ENCODE assay signal across 8 cellular contexts in the genomic region with DNA sequence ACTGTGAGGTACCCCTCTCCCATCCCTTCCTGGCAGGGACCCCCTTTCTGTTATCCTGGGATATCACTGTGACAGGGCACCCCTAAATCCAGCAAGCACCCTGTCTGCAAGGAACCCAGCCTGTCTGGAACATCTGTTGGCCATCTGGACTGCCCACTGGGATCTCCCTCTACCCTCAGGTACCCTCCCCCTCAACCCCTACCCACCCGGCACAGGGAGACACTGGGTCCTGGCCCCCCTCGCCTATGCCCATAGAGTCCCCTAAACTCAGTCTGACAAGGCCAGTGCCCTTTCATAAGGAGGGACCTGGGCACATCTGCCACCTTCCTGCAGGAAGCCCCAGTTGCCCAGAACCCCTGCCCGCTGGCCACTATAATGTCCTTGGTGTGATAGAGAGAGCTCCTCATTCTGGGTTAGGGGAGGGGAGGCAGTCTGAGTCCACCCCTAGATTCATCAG. TPM values are rescaled to one million over a fixed set of nuclear protein-coding genes. Genes with fewer than 3 reads are reported as not detected.
DNase-seq lines count a peak whose midpoint lies in the region; ATAC-seq, FAIRE-seq and TF ChIP-seq lines count a peak whose summit lies in the region.

No MANE protein-coding gene starts in this region.

- BruUV-seq in GM12878 (replicated peaks; lab: Mats Ljungman, UMichigan): no TSS peak

- H3K27me3 ChIP-seq in GM12878 (replicated peaks in 1 of 2; ENCODE audit: control insufficient read depth in 2 of 2, insufficient read depth in 2 of 2, low read length in 1 of 2) (no peaks in the 10 kb centered on the region), lung (ENCODE audit: control insufficient read depth, insufficient read depth) (no peaks in the 10 kb centered on the region), vagina (no peaks in the 10 kb centered on the region)

- no peaks in the 10 kb centered on the region for H3K9me3 Mint-ChIP-seq in stimulated activated naive CD8-positive, alpha-beta T cell treated with anti-CD3 and anti-CD28 coated beads, Interleukin-15, Interleukin-2, amounts not matched to agents 100 ng/mL and 50 ng/mL, for 24 hours

- H3K27ac ChIP-seq in GM12878 (ENCODE audit: control insufficient read depth, insufficient read depth) (peak overlapping the region; percentile 91), lung (ENCODE audit: low read depth in 1 of 2, low read length in 1 of 2) (peak overlapping the region in 1 of 2 donors; percentile 69), vagina (peak overlapping the region; percentile 34)

- H3K9me3 ChIP-seq in GM12878 (replicated peaks; ENCODE audit: control insufficient read depth, insufficient read depth, low read length): no peaks in the 10 kb centered on the region
- H3K9me3 ChIP-seq in lung (ENCODE audit: control insufficient read depth in 2 of 2, insufficient read depth in 1 of 2, low read length in 1 of 2): no peaks in the 10 kb centered on the region
- H3K9me3 ChIP-seq in vagina: no peaks in the 10 kb centered on the region

- SMC1A ChIA-PET in GM12878 (lab: Charles Lee; ENCODE audit: uncharacterized antibody, unreplicated experiment): interaction anchor here (1.0 to 1.2 kb wide), 4 partner anchors 24 to 70 kb away, joined by 3 to 4 read pairs (median 4); no protein-coding TSS in a partner anchor

- TF ChIP-seq CTCF in GM12878 (IDR thresholded peaks at IDR 0.05 in 2 of 3, conservative IDR thresholded peaks at IDR 0.05 in 1 of 3; ENCODE audit: control insufficient read depth in 2 of 3, extremely low read depth in 1 of 3, insufficient read depth in 1 of 3, low read depth in 3 of 3, low read length in 3 of 3): no peak
- TF ChIP-seq CTCF in lung (IDR thresholded peaks at IDR 0.05; ENCODE audit: control extremely low read depth, extremely low read depth): no peak
- no peak for TF ChIP-seq CTCF in vagina (IDR thresholded peaks at IDR 0.05)

- peak overlapping the region; percentile 96 for H3K4me2 ChIP-seq in GM12878 (ENCODE audit: control insufficient read depth, insufficient read depth)

- H3K4me3 Mint-ChIP-seq in stimulated activated naive CD8-positive, alpha-beta T cell treated with anti-CD3 and anti-CD28 coated beads, Interleukin-15, Interleukin-2, amounts not matched to agents 100 ng/mL and 50 ng/mL, for 24 hours: peak overlapping the region; percentile 88

- H3K79me2 ChIP-seq in GM12878 (ENCODE audit: control insufficient read depth, insufficient read depth, low read length): peaks cover 39% of the 10 kb centered on the region

- in situ Hi-C loops in GM12878 (cut with MboI): no loop called here

- RAD21 ChIA-PET in GM12878 (lab: Charles Lee; ENCODE audit: unreplicated experiment): interaction anchor here (0.8 to 1.6 kb wide), 3 partner anchors 15 to 65 kb away, joined by 4 to 16 read pairs (median 6); no protein-coding TSS in a partner anchor

- H3K9ac ChIP-seq in GM12878 (ENCODE audit: control insufficient read depth, insufficient read depth, low read length): peak overlapping the region; percentile 89

- 17% methylated on average over 3 of the region's 3 CpGs for WGBS in GM12878 (ENCODE audit: insufficient coverage, insufficient replicate concordance, low lambda C conversion rate, missing lambda C conversion rate)
- 75 to 78% methylated on average over 3 of the region's 3 CpGs for WGBS in lung, 2 donors

- no peaks in the 10 kb centered on the region for H4K20me1 ChIP-seq in GM12878 (ENCODE audit: control insufficient read depth, insufficient read depth)

- peaks cover 45% of the 10 kb centered on the region for H3K4me1 Mint-ChIP-seq in stimulated activated naive CD8-positive, alpha-beta T cell treated with anti-CD3 and anti-CD28 coated beads, Interleukin-15, Interleukin-2, amounts not matched to agents 100 ng/mL and 50 ng/mL, for 24 hours (ENCODE audit: low read depth)

- intact Hi-C loops in GM12878 (cut with micrococcal nuclease; ENCODE audit: unreplicated experiment) (loop anchor here (2.0 to 5.0 kb wide), 2 partner anchors 44 to 187 kb away; a partner anchor contains a TSS), vagina (cut with DNase I) (no loop called here)

- CTCF ChIA-PET in GM12878 (lab: Yijun Ruan, JAX): interaction anchor here (0.6 to 2.0 kb wide), 13 partner anchors 14 to 653 kb away, joined by 3 to 22 read pairs (median 4); a partner anchor contains a TSS

- POLR2A ChIA-PET in GM12878 (lab: Charles Lee): interaction anchor here (0.6 to 1.9 kb wide), 9 partner anchors 22 to 66 kb away, joined by 3 to 14 read pairs (median 3); a partner anchor contains a TSS

- H3K4me1 ChIP-seq in GM12878 (ENCODE audit: control insufficient read depth, insufficient read depth, low read length) (peaks cover 23% of the 10 kb centered on the region), lung (ENCODE audit: control insufficient read depth in 2 of 2, insufficient read depth in 2 of 2, low read length in 2 of 2) (peaks cover 2 to 16% of the 10 kb centered on the region in 2 donors), vagina (peaks cover 53% of the 10 kb centered on the region)

- no peak for DNase-seq in stimulated activated naive CD8-positive, alpha-beta T cell treated with anti-CD3 and anti-CD28 coated beads, Interleukin-15, Interleukin-2, amounts not matched to agents 100 U/mL and 50 U/mL, for 24 hours
- DNase-seq in GM12878 (ENCODE audit: low read depth, low spot score) (no peak), lung (ENCODE audit: low spot score) (no peak), vagina (ENCODE audit: extremely low spot score in 2 of 2) (no peak), KG1 (lab: John Stamatoyannopoulos, UW) (no peak), Ammon's horn (ENCODE audit: low spot score) (no peak)

- H2AFZ ChIP-seq in GM12878 (ENCODE audit: control insufficient read depth, low read depth, low read length): no peak overlapping the region

- H3K27me3 Mint-ChIP-seq in stimulated activated naive CD8-positive, alpha-beta T cell treated with anti-CD3 and anti-CD28 coated beads, Interleukin-15, Interleukin-2, amounts not matched to agents 100 ng/mL and 50 ng/mL, for 24 hours: no peaks in the 10 kb centered on the region

- peak overlapping the region; percentile 89 for H3K27ac Mint-ChIP-seq in stimulated activated naive CD8-positive, alpha-beta T cell treated with anti-CD3 and anti-CD28 coated beads, Interleukin-15, Interleukin-2, amounts not matched to agents 100 ng/mL and 50 ng/mL, for 24 hours

- no peak for FAIRE-seq in GM12878 (lab: Jason Lieb, UNC)

- no peak for ATAC-seq in stimulated activated naive CD8-positive, alpha-beta T cell treated with anti-CD3 and anti-CD28 coated beads, Interleukin-15, Interleukin-2, amounts not matched to agents 100 U/mL and 50 U/mL, for 24 hours
- no peak for ATAC-seq in GM12878
- no peak for ATAC-seq in lung (ENCODE audit: insufficient read depth, low FRiP score)
- ATAC-seq in GM21619 (IDR thresholded peaks at IDR 0.05; ENCODE audit: unreplicated experiment): no peak

- TF ChIP-seq POLR2A in GM12878 (IDR thresholded peaks at IDR 0.05; ENCODE audit: low read depth, low read length) (no peak), vagina (IDR thresholded peaks at IDR 0.05) (no peak)

- H3K4me3 ChIP-seq in GM12878: peak overlapping the region; percentile 72
- peak overlapping the region; percentile 20 for H3K4me3 ChIP-seq in lung
- peak overlapping the region; percentile 43 to 48 for H3K4me3 ChIP-seq in vagina

- no peak for TF ChIP-seq RAD21 in GM12878 (IDR thresholded peaks at IDR 0.05; ENCODE audit: insufficient read depth, low read depth, low read length)

- H3K36me3 ChIP-seq in GM12878 (ENCODE audit: control insufficient read depth in 2 of 2, insufficient read depth in 2 of 2, low read length in 1 of 2) (peaks cover 0 to 8% of the 10 kb centered on the region in 2 experiments; a peak in 3 of 4 replicates), lung (ENCODE audit: control insufficient read depth in 2 of 2, insufficient read depth in 2 of 2, low read length in 2 of 2) (peaks cover 0 to 16% of the 10 kb centered on the region in 2 donors), vagina (peaks cover 0 to 18% of the 10 kb centered on the region in 2 donors)

- peaks cover 26% of the 10 kb centered on the region for H3K36me3 Mint-ChIP-seq in stimulated activated naive CD8-positive, alpha-beta T cell treated with anti-CD3 and anti-CD28 coated beads, Interleukin-15, Interleukin-2, amounts not matched to agents 100 ng/mL and 50 ng/mL, for 24 hours (ENCODE audit: low read depth)

- TF ChIP-seq EP300 in GM12878 (IDR thresholded peaks at IDR 0.05; ENCODE audit: borderline replicate concordance in 1 of 2, control insufficient read depth in 1 of 2, low read depth in 2 of 2, low read length in 2 of 2): no peak

RNA-seq across cellular contexts. Expression of a gene that starts 2.8 kb away (rescaled TPM):
- 20.5 and 26.7 TPM in 2 replicates for total RNA-seq in GM12878 (2013; cell fraction: nucleolus; rRNA removed)
- total RNA-seq in GM12878 (2014; rRNA removed) (48.4 and 57.2 TPM in 2 replicates), GM12878 (2014; rRNA removed; fragmentation: Illumina TruSeq; extraction: Trizol) (25.7 and 26.8 TPM in 2 replicates), GM12878 (2021) (31.2 and 31.5 TPM in 2 replicates), lung (10 to 100 TPM in 1 of 2 donors, 1 to 10 TPM in 1; 7.9 to 11.3 TPM), vagina (35.8 TPM)
- 28.8 TPM for polyA plus RNA-seq in GM12878 (2011; ENCODE audit: low read depth)
- polyA plus RNA-seq in GM12878 (2011; rRNA removed) (13.7 and 32.0 TPM in 2 replicates), GM12878 (2014; fragmentation: Illumina TruSeq; extraction: Trizol) (5.7 and 21.2 TPM in 2 replicates), GM12878 (2014; fragmentation: Nextera tagmentation; extraction: Ambion mirVana) (100 to 1,000 TPM; 113 to 127 TPM), GM12878 (2014; rRNA removed) (55.7 and 62.9 TPM in 2 replicates), GM12878 (2016; fragmentation: Nextera tagmentation; extraction: Ambion mirVana) (10 to 100 TPM; 25.8 to 28.6 TPM), lung (10 to 100 TPM; 14.6 to 19.0 TPM)
- polyA plus RNA-seq in GM12878 (2011; cell fraction: cytosol; rRNA removed): 64.9 and 72.7 TPM in 2 replicates
- 30.2 and 38.4 TPM in 2 replicates for polyA plus RNA-seq in GM12878 (2011; cell fraction: nucleus; rRNA removed)
- 36.9 and 38.7 TPM in 2 replicates for polyA plus RNA-seq in GM12878 (2012)
- 26.4 and 33.4 TPM in 2 replicates for polyA minus RNA-seq in GM12878 (2011; rRNA and poly(A)+ RNA removed)
- polyA minus RNA-seq in GM12878 (2011; cell fraction: cytosol; rRNA and poly(A)+ RNA removed): 7.6 and 12.6 TPM in 2 replicates
- polyA minus RNA-seq in GM12878 (2011; cell fraction: nucleus; rRNA and poly(A)+ RNA removed): 13.8 and 24.1 TPM in 2 replicates

RNA-seq across cellular contexts. Expression of a gene that starts 5.0 kb away (rescaled TPM):
- 15.6 and 15.7 TPM in 2 replicates for total RNA-seq in GM12878 (2013; cell fraction: nucleolus; rRNA removed)
- 4.5 and 6.1 TPM in 2 replicates for total RNA-seq in GM12878 (2014; rRNA removed)
- total RNA-seq in GM12878 (2014; rRNA removed; fragmentation: Illumina TruSeq; extraction: Trizol): 1.2 and 1.7 TPM in 2 replicates
- total RNA-seq in GM12878 (2021): 12.7 and 17.2 TPM in 2 replicates
- 1.9 TPM for polyA plus RNA-seq in GM12878 (2011; ENCODE audit: low read depth)
- 0.72 and 2.4 TPM in 2 replicates for polyA plus RNA-seq in GM12878 (2011; rRNA removed)
- 4.0 and 5.1 TPM in 2 replicates for polyA plus RNA-seq in GM12878 (2011; cell fraction: cytosol; rRNA removed)
- polyA plus RNA-seq in GM12878 (2011; cell fraction: nucleus; rRNA removed): 8.5 and 13.4 TPM in 2 replicates
- 10.1 TPM in 2 replicates for polyA plus RNA-seq in GM12878 (2012)
- 0.13 and 1.2 TPM in 2 replicates for polyA plus RNA-seq in GM12878 (2014; fragmentation: Illumina TruSeq; extraction: Trizol)
- under 1 TPM; 0.29 to 0.33 TPM for polyA plus RNA-seq in GM12878 (2014; fragmentation: Nextera tagmentation; extraction: Ambion mirVana)
- 7.7 and 8.0 TPM in 2 replicates for polyA plus RNA-seq in GM12878 (2014; rRNA removed)
- 10 to 100 TPM; 13.9 to 14.3 TPM for polyA plus RNA-seq in GM12878 (2016; fragmentation: Nextera tagmentation; extraction: Ambion mirVana)
- 1.8 and 5.1 TPM in 2 replicates for polyA minus RNA-seq in GM12878 (2011; rRNA and poly(A)+ RNA removed)
- 3.8 and 4.0 TPM in 2 replicates for polyA minus RNA-seq in GM12878 (2011; cell fraction: cytosol; rRNA and poly(A)+ RNA removed)
- polyA minus RNA-seq in GM12878 (2011; cell fraction: nucleus; rRNA and poly(A)+ RNA removed): 7.6 and 15.4 TPM in 2 replicates
- total RNA-seq in lung: 10 to 100 TPM in 1 of 2 donors, 1 to 10 TPM in 1; 6.0 to 20.2 TPM
- polyA plus RNA-seq in lung: 1 to 10 TPM; 7.7 to 9.6 TPM
- total RNA-seq in vagina: 14.0 TPM

RNA-seq across cellular contexts. Expression of a gene that starts 29.3 kb away (rescaled TPM):
- total RNA-seq in GM12878 (2013; cell fraction: nucleolus; rRNA removed): 166 and 167 TPM in 2 replicates
- 569 and 650 TPM in 2 replicates for total RNA-seq in GM12878 (2014; rRNA removed)
- total RNA-seq in GM12878 (2014; rRNA removed; fragmentation: Illumina TruSeq; extraction: Trizol): 256 and 311 TPM in 2 replicates
- total RNA-seq in GM12878 (2021): 492 and 503 TPM in 2 replicates
- polyA plus RNA-seq in GM12878 (2011; ENCODE audit: low read depth): 313 TPM
- polyA plus RNA-seq in GM12878 (2011; rRNA removed): 167 and 420 TPM in 2 replicates
- 459 and 854 TPM in 2 replicates for polyA plus RNA-seq in GM12878 (2011; cell fraction: cytosol; rRNA removed)
- 1,223 and 1,590 TPM in 2 replicates for polyA plus RNA-seq in GM12878 (2011; cell fraction: nucleus; rRNA removed)
- 410 and 474 TPM in 2 replicates for polyA plus RNA-seq in GM12878 (2012)
- polyA plus RNA-seq in GM12878 (2014; fragmentation: Illumina TruSeq; extraction: Trizol): 147 and 280 TPM in 2 replicates
- polyA plus RNA-seq in GM12878 (2014; fragmentation: Nextera tagmentation; extraction: Ambion mirVana): 10 to 100 TPM in 1 of 2 experiments, 1 to 10 TPM in 1; 5.0 to 32.5 TPM
- polyA plus RNA-seq in GM12878 (2014; rRNA removed): 363 and 502 TPM in 2 replicates
- polyA plus RNA-seq in GM12878 (2016; fragmentation: Nextera tagmentation; extraction: Ambion mirVana): 10 to 100 TPM; 82.9 to 91.1 TPM
- 1,048 and 1,483 TPM in 2 replicates for polyA minus RNA-seq in GM12878 (2011; rRNA and poly(A)+ RNA removed)
- 474 and 545 TPM in 2 replicates for polyA minus RNA-seq in GM12878 (2011; cell fraction: cytosol; rRNA and poly(A)+ RNA removed)
- polyA minus RNA-seq in GM12878 (2011; cell fraction: nucleus; rRNA and poly(A)+ RNA removed): 282 and 438 TPM in 2 replicates
- total RNA-seq in lung: 100 to 1,000 TPM; 171 to 250 TPM
- polyA plus RNA-seq in lung: 100 to 1,000 TPM; 175 to 188 TPM
- total RNA-seq in vagina: 274 TPM

RNA-seq across cellular contexts. Expression of a gene that starts 38.4 kb away (rescaled TPM):
- total RNA-seq in GM12878 (2013; cell fraction: nucleolus; rRNA removed): 13.0 and 16.4 TPM in 2 replicates
- total RNA-seq in GM12878 (2014; rRNA removed) (6.5 and 6.9 TPM in 2 replicates), GM12878 (2014; rRNA removed; fragmentation: Illumina TruSeq; extraction: Trizol) (2.3 and 2.5 TPM in 2 replicates), GM12878 (2021) (5.6 and 6.0 TPM in 2 replicates), lung (10 to 100 TPM; 12.5 to 12.9 TPM), vagina (10.6 TPM)
- 2.3 TPM for polyA plus RNA-seq in GM12878 (2011; ENCODE audit: low read depth)
- polyA plus RNA-seq in GM12878 (2011; rRNA removed) (1.1 and 3.5 TPM in 2 replicates), GM12878 (2014; fragmentation: Illumina TruSeq; extraction: Trizol) (0.63 and 1.6 TPM in 2 replicates), GM12878 (2014; fragmentation: Nextera tagmentation; extraction: Ambion mirVana) (under 1 TPM; 0.14 to 0.49 TPM), GM12878 (2014; rRNA removed) (5.3 and 5.8 TPM in 2 replicates), GM12878 (2016; fragmentation: Nextera tagmentation; extraction: Ambion mirVana) (1 to 10 TPM; 4.7 to 5.7 TPM), lung (1 to 10 TPM; 8.3 to 9.5 TPM)
- 4.5 and 7.9 TPM in 2 replicates for polyA plus RNA-seq in GM12878 (2011; cell fraction: cytosol; rRNA removed)
- polyA plus RNA-seq in GM12878 (2011; cell fraction: nucleus; rRNA removed): 15.2 and 15.6 TPM in 2 replicates
- polyA plus RNA-seq in GM12878 (2012): 7.6 and 8.0 TPM in 2 replicates
- 3.6 and 6.9 TPM in 2 replicates for polyA minus RNA-seq in GM12878 (2011; rRNA and poly(A)+ RNA removed)
- polyA minus RNA-seq in GM12878 (2011; cell fraction: cytosol; rRNA and poly(A)+ RNA removed): 3.8 and 4.0 TPM in 2 replicates
- polyA minus RNA-seq in GM12878 (2011; cell fraction: nucleus; rRNA and poly(A)+ RNA removed): 7.7 and 11.0 TPM in 2 replicates

RNA-seq across cellular contexts. Expression of a gene that starts 40.3 kb away (rescaled TPM):
- 14.9 and 17.2 TPM in 2 replicates for total RNA-seq in GM12878 (2013; cell fraction: nucleolus; rRNA removed)
- total RNA-seq in GM12878 (2014; rRNA removed) (89.3 and 92.8 TPM in 2 replicates), GM12878 (2014; rRNA removed; fragmentation: Illumina TruSeq; extraction: Trizol) (89.3 and 95.0 TPM in 2 replicates), GM12878 (2021) (98.5 and 105 TPM in 2 replicates), lung (100 to 1,000 TPM in 1 of 2 donors, 10 to 100 TPM in 1; 87.7 to 156 TPM), vagina (76.4 TPM)
- polyA plus RNA-seq in GM12878 (2011; ENCODE audit: low read depth): 83.1 TPM
- polyA plus RNA-seq in GM12878 (2011; rRNA removed) (92.3 and 102 TPM in 2 replicates), GM12878 (2014; fragmentation: Illumina TruSeq; extraction: Trizol) (85.9 and 117 TPM in 2 replicates), GM12878 (2014; fragmentation: Nextera tagmentation; extraction: Ambion mirVana) (100 to 1,000 TPM in 1 of 2 experiments, 10 to 100 TPM in 1; 69.5 to 117 TPM), GM12878 (2014; rRNA removed) (168 and 172 TPM in 2 replicates), GM12878 (2016; fragmentation: Nextera tagmentation; extraction: Ambion mirVana) (100 to 1,000 TPM; 136 to 147 TPM), lung (100 to 1,000 TPM; 227 to 309 TPM)
- 130 and 146 TPM in 2 replicates for polyA plus RNA-seq in GM12878 (2011; cell fraction: cytosol; rRNA removed)
- 107 and 114 TPM in 2 replicates for polyA plus RNA-seq in GM12878 (2011; cell fraction: nucleus; rRNA removed)
- polyA plus RNA-seq in GM12878 (2012): 117 and 138 TPM in 2 replicates
- 101 and 130 TPM in 2 replicates for polyA minus RNA-seq in GM12878 (2011; rRNA and poly(A)+ RNA removed)
- polyA minus RNA-seq in GM12878 (2011; cell fraction: cytosol; rRNA and poly(A)+ RNA removed): 36.1 and 36.4 TPM in 2 replicates
- 20.6 and 31.1 TPM in 2 replicates for polyA minus RNA-seq in GM12878 (2011; cell fraction: nucleus; rRNA and poly(A)+ RNA removed)

Comparison
In these comparisons a context has a peak if more than half of its experiments do, and no peak if none do; other contexts are left out.
1. H3K4me3 ChIP-seq: peak in every context shown above with its lines; median percentile 72 in GM12878; 46 in vagina; 20 in lung.